Comparison of ENCODE assay signal across 1 cellular context in the genomic region with DNA sequence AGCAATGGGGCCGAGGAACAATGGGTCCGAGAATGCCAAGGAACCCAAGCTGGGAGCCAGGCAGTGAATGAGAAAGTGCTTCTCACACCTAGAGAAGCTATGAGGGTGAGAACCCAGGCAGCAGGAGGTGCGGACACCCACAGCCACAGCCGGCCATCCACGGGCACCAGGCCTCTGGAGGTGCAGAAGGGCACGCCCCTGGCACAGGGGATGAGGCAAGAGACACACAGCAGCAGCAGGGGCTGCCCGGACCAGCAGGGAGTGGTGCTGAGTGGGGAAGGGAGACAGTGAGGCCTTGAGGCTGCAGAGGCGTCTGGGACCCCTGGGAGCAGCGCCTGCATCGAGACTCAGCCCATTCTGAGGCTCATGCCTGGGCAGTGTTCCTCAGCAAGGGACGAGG.
TF ChIP-seq lines count a peak whose summit lies in the region.

No MANE protein-coding gene starts in this region.

TF ChIP-seq in WTC11, 78 proteins besides CTCF, POLR2A, EP300 and RAD21 (continued from another document):
- TF ChIP-seq ZSCAN18 (CRISPR knock-in tag; IDR thresholded peaks at IDR 0.05) = no peak
- no peak for TF ChIP-seq NR3C1 (CRISPR knock-in tag; conservative IDR thresholded peaks at IDR 0.05; ENCODE audit: low read depth)
- TF ChIP-seq RORB (CRISPR knock-in tag; IDR thresholded peaks at IDR 0.05) = no peak
- TF ChIP-seq GRHL2 (CRISPR knock-in tag; IDR thresholded peaks at IDR 0.05; ENCODE audit: insufficient replicate concordance, severe bottlenecking) = no peak
- TF ChIP-seq, protein P1, sequence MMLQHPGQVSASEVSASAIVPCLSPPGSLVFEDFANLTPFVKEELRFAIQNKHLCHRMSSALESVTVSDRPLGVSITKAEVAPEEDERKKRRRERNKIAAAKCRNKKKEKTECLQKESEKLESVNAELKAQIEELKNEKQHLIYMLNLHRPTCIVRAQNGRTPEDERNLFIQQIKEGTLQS (CRISPR knock-in tag; conservative IDR thresholded peaks at IDR 0.05) = no peak
- TF ChIP-seq, protein P2, sequence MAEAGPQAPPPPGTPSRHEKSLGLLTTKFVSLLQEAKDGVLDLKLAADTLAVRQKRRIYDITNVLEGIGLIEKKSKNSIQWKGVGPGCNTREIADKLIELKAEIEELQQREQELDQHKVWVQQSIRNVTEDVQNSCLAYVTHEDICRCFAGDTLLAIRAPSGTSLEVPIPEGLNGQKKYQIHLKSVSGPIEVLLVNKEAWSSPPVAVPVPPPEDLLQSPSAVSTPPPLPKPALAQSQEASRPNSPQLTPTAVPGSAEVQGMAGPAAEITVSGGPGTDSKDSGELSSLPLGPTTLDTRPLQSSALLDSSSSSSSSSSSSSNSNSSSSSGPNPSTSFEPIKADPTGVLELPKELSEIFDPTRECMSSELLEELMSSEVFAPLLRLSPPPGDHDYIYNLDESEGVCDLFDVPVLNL (CRISPR knock-in tag; IDR thresholded peaks at IDR 0.05; ENCODE audit: borderline replicate concordance, low read depth) = no peak
- TF ChIP-seq MXD4 (CRISPR knock-in tag; IDR thresholded peaks at IDR 0.05; ENCODE audit: borderline replicate concordance) = no peak
- TF ChIP-seq, protein P3, sequence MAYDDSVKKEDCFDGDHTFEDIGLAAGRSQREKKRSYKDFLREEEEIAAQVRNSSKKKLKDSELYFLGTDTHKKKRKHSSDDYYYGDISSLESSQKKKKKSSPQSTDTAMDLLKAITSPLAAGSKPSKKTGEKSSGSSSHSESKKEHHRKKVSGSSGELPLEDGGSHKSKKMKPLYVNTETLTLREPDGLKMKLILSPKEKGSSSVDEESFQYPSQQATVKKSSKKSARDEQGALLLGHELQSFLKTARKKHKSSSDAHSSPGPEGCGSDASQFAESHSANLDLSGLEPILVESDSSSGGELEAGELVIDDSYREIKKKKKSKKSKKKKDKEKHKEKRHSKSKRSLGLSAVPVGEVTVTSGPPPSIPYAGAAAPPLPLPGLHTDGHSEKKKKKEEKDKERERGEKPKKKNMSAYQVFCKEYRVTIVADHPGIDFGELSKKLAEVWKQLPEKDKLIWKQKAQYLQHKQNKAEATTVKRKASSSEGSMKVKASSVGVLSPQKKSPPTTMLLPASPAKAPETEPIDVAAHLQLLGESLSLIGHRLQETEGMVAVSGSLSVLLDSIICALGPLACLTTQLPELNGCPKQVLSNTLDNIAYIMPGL (CRISPR knock-in tag; IDR thresholded peaks at IDR 0.05) = no peak
- no peak for TF ChIP-seq ZNF532 (CRISPR knock-in tag; IDR thresholded peaks at IDR 0.05; ENCODE audit: borderline replicate concordance)
- no peak for TF ChIP-seq NFE2L1 (CRISPR knock-in tag; IDR thresholded peaks at IDR 0.05)
- TF ChIP-seq ERG (CRISPR knock-in tag; IDR thresholded peaks at IDR 0.05) = no peak
- no peak for TF ChIP-seq ZNF671 (CRISPR knock-in tag; IDR thresholded peaks at IDR 0.05)
- TF ChIP-seq GTF2I (CRISPR knock-in tag; conservative IDR thresholded peaks at IDR 0.05) = no peak
- TF ChIP-seq JAZF1 (CRISPR knock-in tag; IDR thresholded peaks at IDR 0.05) = no peak
